Comparison of ENCODE assay signal across 19 cellular contexts in genomic region chr10:79012567-79012966, GRCh38.
"Had no signal": no experiment of that assay in that cellular context is flagged by ENCODE, and none has a peak within 500 bp of the region (broad histone marks: within the 10 kb centered on the region; RNA-seq: fewer than 3 reads in every experiment).

No MANE protein-coding gene starts in this region.

- H3K27me3 ChIP-seq: dorsolateral prefrontal cortex, right atrium auricular region, testis, tibial nerve, upper lobe of left lung had no signal

- H3K27ac Mint-ChIP-seq: memory B cell; natural killer cell treated with Interleukin-12 subunit alpha and Interleukin-12 subunit beta and Interleukin-15 and Interleukin-18, amount 100 ng/mL, for 72 hours; stimulated activated memory B cell treated with anti-CD40 and anti-IgM and Interleukin-4, amounts not matched to agents 10 μg/mL and 1 μg/mL and 100 μg/mL, for 72 hours had no signal

- H3K4me1 Mint-ChIP-seq: naive B cell; stimulated activated memory B cell treated with anti-CD40 and anti-IgM and Interleukin-4, amounts not matched to agents 10 μg/mL and 1 μg/mL and 100 μg/mL, for 72 hours had no signal

- H3K9me3 ChIP-seq: mucosa of descending colon, prostate gland, right atrium auricular region, testis had no signal

- H3K4me3 ChIP-seq: dorsolateral prefrontal cortex, lung, mucosa of descending colon, prostate gland, right atrium auricular region, testis, tibial nerve, upper lobe of left lung had no signal

- H3K36me3 ChIP-seq: prostate gland, right atrium auricular region, tibial nerve, upper lobe of left lung had no signal

- H3K4me1 ChIP-seq: parathyroid adenoma, prostate gland had no signal

- H3K9me3 Mint-ChIP-seq: memory B cell; natural killer cell treated with Interleukin-12 subunit alpha and Interleukin-12 subunit beta and Interleukin-15 and Interleukin-18, amount 100 ng/mL, for 72 hours; neural crest cell had no signal

- H3K4me3 Mint-ChIP-seq: memory B cell; naive B cell; natural killer cell treated with Interleukin-12 subunit alpha and Interleukin-12 subunit beta and Interleukin-15 and Interleukin-18, amount 100 ng/mL, for 72 hours; neural crest cell; stimulated activated memory B cell treated with anti-CD40 and anti-IgM and Interleukin-4, amounts not matched to agents 10 μg/mL and 1 μg/mL and 100 μg/mL, for 72 hours had no signal

- H3K27ac ChIP-seq: dorsolateral prefrontal cortex, parathyroid adenoma, prostate gland, testis, upper lobe of left lung had no signal

- DNase-seq: cortex of kidney; dorsolateral prefrontal cortex; effector CD4-positive, alpha-beta T cell; mucosa of descending colon; naive B cell; stimulated activated CD4-positive, alpha-beta T cell treated with anti-CD3 and anti-CD28 coated beads, Interleukin-4, amount 100 ng/mL, for 4 hours; stimulated activated naive CD8-positive, alpha-beta T cell treated with anti-CD3 and anti-CD28 coated beads, Interleukin-15, Interleukin-2, amounts not matched to agents 100 U/mL and 50 U/mL, for 24 hours; substantia nigra; testis; upper lobe of left lung had no signal

- ATAC-seq: mucosa of descending colon; natural killer cell treated with Interleukin-12 subunit alpha and Interleukin-12 subunit beta and Interleukin-15 and Interleukin-18, amount 100 ng/mL, for 72 hours; stimulated activated memory B cell treated with anti-CD40 and anti-IgM and Interleukin-4, amounts not matched to agents 10 μg/mL and 1 μg/mL and 100 μg/mL, for 72 hours; stimulated activated naive CD8-positive, alpha-beta T cell treated with anti-CD3 and anti-CD28 coated beads, Interleukin-15, Interleukin-2, amounts not matched to agents 100 U/mL and 50 U/mL, for 24 hours had no signal

- H3K36me3 Mint-ChIP-seq: naive B cell had no signal
